Comparison of ENCODE assay signal across 31 cellular contexts in genomic region chr18:26516964-26517363, GRCh38. TPM values are rescaled to one million over a fixed set of nuclear protein-coding genes. Genes with fewer than 3 reads are reported as not detected.
A peak's percentile ranks its signal among the peaks of the same experiment; 100 is the strongest.
DNase-seq lines count a peak whose midpoint lies in the region; ATAC-seq, FAIRE-seq and TF ChIP-seq lines count a peak whose summit lies in the region.
"Had no signal": no experiment of that assay in that cellular context is flagged by ENCODE, and none has a peak within 500 bp of the region (broad histone marks: within the 10 kb centered on the region; RNA-seq: fewer than 3 reads in every experiment).

No MANE protein-coding gene starts in this region.

- H3K4me3 Mint-ChIP-seq in mesothelial cell of epicardium = no peak overlapping the region
- H3K4me3 Mint-ChIP-seq in naive thymus-derived CD4-positive, alpha-beta T cell = no peak overlapping the region
- H3K4me3 Mint-ChIP-seq in Caco-2 (ENCODE audit: unreplicated experiment) = no peak overlapping the region
- H3K4me3 Mint-ChIP-seq: activated CD4-positive, alpha-beta T cell treated with anti-CD3 and anti-CD28 coated beads, Interleukin-2, amount 10 ng/mL, durations not matched to agents 7 days and 5 days; activated naive CD8-positive, alpha-beta T cell treated with anti-CD3 and anti-CD28 coated beads, Interleukin-2, amount 50 U/mL, for 24 hours; activated T-cell treated with anti-CD3 and anti-CD28 coated beads, Interleukin-2, amount 50 U/mL, for 24 hours; brain; naive B cell had no signal

- H3K27me3 ChIP-seq in naive thymus-derived CD4-positive, alpha-beta T cell (ENCODE audit: control insufficient read depth in 2 of 2, insufficient read depth in 2 of 2, low read length in 2 of 2) = no peaks in the 10 kb centered on the region
- no peaks in the 10 kb centered on the region for H3K27me3 ChIP-seq in Caco-2 (replicated peaks; ENCODE audit: control insufficient read depth, insufficient read depth, low read length)
- H3K27me3 ChIP-seq: heart right ventricle, MG63, transverse colon had no signal

- intact Hi-C loops in naive thymus-derived CD4-positive, alpha-beta T cell (cut with micrococcal nuclease) = no loop called here
- intact Hi-C loops in Caco-2 (cut with micrococcal nuclease; ENCODE audit: unreplicated experiment) = no loop called here

- POLR2A ChIA-PET in naive thymus-derived CD4-positive, alpha-beta T cell (lab: Charles Lee) = no interaction called here
- POLR2A ChIA-PET in Caco-2 (lab: Charles Lee) = no interaction called here

- no peaks in the 10 kb centered on the region for H3K36me3 ChIP-seq in naive thymus-derived CD4-positive, alpha-beta T cell (ENCODE audit: control insufficient read depth in 2 of 3, insufficient read depth in 3 of 3, low read length in 3 of 3)
- H3K36me3 ChIP-seq in Caco-2 (ENCODE audit: control insufficient read depth, insufficient read depth, low read length) = no peaks in the 10 kb centered on the region
- H3K36me3 ChIP-seq: heart right ventricle, MG63, transverse colon, WERI-Rb-1 had no signal

- H3K4me1 Mint-ChIP-seq in mesothelial cell of epicardium = peaks cover 61% of the 10 kb centered on the region
- H3K4me1 Mint-ChIP-seq in naive thymus-derived CD4-positive, alpha-beta T cell = peaks cover 0 to 4% (median 0%) of the 10 kb centered on the region in 7 donors
- H3K4me1 Mint-ChIP-seq in Caco-2 (ENCODE audit: low read depth, unreplicated experiment) = no peaks in the 10 kb centered on the region
- H3K4me1 Mint-ChIP-seq: activated CD4-positive, alpha-beta T cell treated with anti-CD3 and anti-CD28 coated beads, Interleukin-2, amount 10 ng/mL, durations not matched to agents 7 days and 5 days; activated naive CD8-positive, alpha-beta T cell treated with anti-CD3 and anti-CD28 coated beads, Interleukin-2, amount 50 U/mL, for 24 hours; naive B cell had no signal

- H3K36me3 Mint-ChIP-seq in mesothelial cell of epicardium = no peaks in the 10 kb centered on the region
- no peaks in the 10 kb centered on the region for H3K36me3 Mint-ChIP-seq in naive thymus-derived CD4-positive, alpha-beta T cell
- H3K36me3 Mint-ChIP-seq in Caco-2 (ENCODE audit: insufficient read depth, unreplicated experiment) = no peaks in the 10 kb centered on the region
- H3K36me3 Mint-ChIP-seq: naive B cell had no signal

- H3K27ac Mint-ChIP-seq in mesothelial cell of epicardium = peak overlapping the region; percentile 49
- H3K27ac Mint-ChIP-seq in naive thymus-derived CD4-positive, alpha-beta T cell = no peak overlapping the region
- no peak overlapping the region for H3K27ac Mint-ChIP-seq in Caco-2 (ENCODE audit: unreplicated experiment)
- H3K27ac Mint-ChIP-seq: activated CD4-positive, alpha-beta T cell treated with anti-CD3 and anti-CD28 coated beads, Interleukin-2, amount 10 ng/mL, durations not matched to agents 7 days and 5 days; activated naive CD8-positive, alpha-beta T cell treated with anti-CD3 and anti-CD28 coated beads, Interleukin-2, amount 50 U/mL, for 24 hours; activated T-cell treated with anti-CD3 and anti-CD28 coated beads, Interleukin-2, amount 50 U/mL, for 24 hours had no signal

- no peaks in the 10 kb centered on the region for H3K9me3 ChIP-seq in naive thymus-derived CD4-positive, alpha-beta T cell (ENCODE audit: control insufficient read depth in 2 of 3, low read length in 3 of 3)
- no peaks in the 10 kb centered on the region for H3K9me3 ChIP-seq in Caco-2
- H3K9me3 ChIP-seq: heart right ventricle, MG63, transverse colon had no signal

- H3K4me3 ChIP-seq in fibroblast of pulmonary artery (replicated peaks; ENCODE audit: low read depth, low read length) = no peak overlapping the region
- H3K4me3 ChIP-seq in naive thymus-derived CD4-positive, alpha-beta T cell (ENCODE audit: low read length) = no peak overlapping the region
- no peak overlapping the region for H3K4me3 ChIP-seq in Caco-2 (ENCODE audit: low read depth, low read length)
- H3K4me3 ChIP-seq: heart right ventricle, MG63, skin epidermis, transverse colon had no signal

- BruUV-seq in Caco-2 (replicated peaks; lab: Mats Ljungman, UMichigan) = no TSS peak

- CTCF ChIA-PET in naive thymus-derived CD4-positive, alpha-beta T cell (lab: Charles Lee) = no interaction called here
- CTCF ChIA-PET in Caco-2 (lab: Charles Lee) = no interaction called here

- TF ChIP-seq CTCF in fibroblast of pulmonary artery (IDR thresholded peaks at IDR 0.05; ENCODE audit: low read length, missing control alignments) (peak; percentile 4), mesothelial cell of epicardium (IDR thresholded peaks at IDR 0.05; ENCODE audit: unreplicated experiment) (no peak), Caco-2 (IDR thresholded peaks at IDR 0.05; ENCODE audit: insufficient read depth in 1 of 2, low read depth in 1 of 2, low read length in 1 of 2, severe bottlenecking in 1 of 2, unreplicated experiment in 1 of 2) (no peak)

- H3K27me3 Mint-ChIP-seq in mesothelial cell of epicardium (ENCODE audit: low read depth) = no peaks in the 10 kb centered on the region
- H3K27me3 Mint-ChIP-seq in naive thymus-derived CD4-positive, alpha-beta T cell = peaks cover 0 to 5% (median 0%) of the 10 kb centered on the region in 5 donors
- no peaks in the 10 kb centered on the region for H3K27me3 Mint-ChIP-seq in Caco-2 (ENCODE audit: insufficient read depth, unreplicated experiment)
- H3K27me3 Mint-ChIP-seq: activated CD4-positive, alpha-beta T cell treated with anti-CD3 and anti-CD28 coated beads, Interleukin-2, amount 10 ng/mL, durations not matched to agents 7 days and 5 days; activated naive CD8-positive, alpha-beta T cell treated with anti-CD3 and anti-CD28 coated beads, Interleukin-2, amount 50 U/mL, for 24 hours; activated T-cell treated with anti-CD3 and anti-CD28 coated beads, Interleukin-2, amount 50 U/mL, for 24 hours; brain; naive B cell had no signal

- FAIRE-seq in GM18507 (lab: Jason Lieb, UNC) = peak; percentile 24
- FAIRE-seq: H54 had no signal

- no peak for DNase-seq in GM18507 (ENCODE audit: extremely low spot score, insufficient read length, low read depth)
- DNase-seq in OCI-M1 (lab: John Stamatoyannopoulos, UW) = peak; percentile 32
- DNase-seq in fibroblast of pulmonary artery (ENCODE audit: low read depth) = peak; percentile 17
- DNase-seq in mesothelial cell of epicardium (ENCODE audit: low spot score in 2 of 2, unreplicated experiment in 2 of 2) = no peak
- no peak for DNase-seq in naive thymus-derived CD4-positive, alpha-beta T cell
- DNase-seq in Caco-2 = no peak
- DNase-seq: ACHN; activated CD4-positive, alpha-beta T cell treated with anti-CD3 and anti-CD28 coated beads, Interleukin-2, amount 10 ng/mL, durations not matched to agents 7 days and 5 days; activated gamma-delta T cell treated with Interleukin-2 at 50 U/mL for 16 hours; activated naive CD8-positive, alpha-beta T cell treated with anti-CD3 and anti-CD28 coated beads, Interleukin-2, amount 50 U/mL, for 24 hours; activated T-cell treated with anti-CD3 and anti-CD28 coated beads, Interleukin-2, amount 50 U/mL, for 24 hours; effector CD4-positive, alpha-beta T cell; foreskin fibroblast; heart right ventricle; KBM-7; mesenchymal stem cell; MG63; naive B cell; NCI-H2081; NCI-H2227 treated with DMSO at 0.1 percent for 48 hours; occipital lobe; stimulated activated CD4-positive, alpha-beta T cell treated with anti-CD3 and anti-CD28 coated beads, Interleukin-2, amount 100 ng/mL, for 24 hours; T-helper 9 cell; transverse colon; WERI-Rb-1 had no signal

- H3K4me1 ChIP-seq in naive thymus-derived CD4-positive, alpha-beta T cell (ENCODE audit: control insufficient read depth in 2 of 2, insufficient read depth in 2 of 2, low read length in 2 of 2) = no peaks in the 10 kb centered on the region
- no peaks in the 10 kb centered on the region for H3K4me1 ChIP-seq in Caco-2
- H3K4me1 ChIP-seq: transverse colon had no signal

- H3K9me3 Mint-ChIP-seq in mesothelial cell of epicardium (no peaks in the 10 kb centered on the region), Caco-2 (ENCODE audit: unreplicated experiment) (no peaks in the 10 kb centered on the region)
- H3K9me3 Mint-ChIP-seq in naive thymus-derived CD4-positive, alpha-beta T cell = no peaks in the 10 kb centered on the region
- H3K9me3 Mint-ChIP-seq: activated CD4-positive, alpha-beta T cell treated with anti-CD3 and anti-CD28 coated beads, Interleukin-2, amount 10 ng/mL, durations not matched to agents 7 days and 5 days; activated naive CD8-positive, alpha-beta T cell treated with anti-CD3 and anti-CD28 coated beads, Interleukin-2, amount 50 U/mL, for 24 hours; activated T-cell treated with anti-CD3 and anti-CD28 coated beads, Interleukin-2, amount 50 U/mL, for 24 hours; naive B cell had no signal

- no peak for ATAC-seq in naive thymus-derived CD4-positive, alpha-beta T cell
- ATAC-seq in GM18502 (IDR thresholded peaks at IDR 0.05; ENCODE audit: poor library complexity, unreplicated experiment) (no peak), GM21447 (IDR thresholded peaks at IDR 0.05; ENCODE audit: unreplicated experiment) (no peak)
- ATAC-seq: activated naive CD8-positive, alpha-beta T cell treated with anti-CD3 and anti-CD28 coated beads, Interleukin-2, amount 50 U/mL, for 24 hours had no signal

- H3K27ac ChIP-seq in naive thymus-derived CD4-positive, alpha-beta T cell (ENCODE audit: low read depth, low read length) = no peak overlapping the region
- H3K27ac ChIP-seq: epithelial cell of prostate, heart right ventricle, skin epidermis, transverse colon, WERI-Rb-1 had no signal

RNA-seq across cellular contexts. Expression of gene KCTD1, which starts 31.4 kb away (rescaled TPM):
- total RNA-seq in mesothelial cell of epicardium (34.4 to 38.5 TPM (median 35.7 TPM) in 3 replicates), Caco-2 (2022) (5.7 and 6.8 TPM in 2 replicates)
- total RNA-seq in naive thymus-derived CD4-positive, alpha-beta T cell = 1 to 10 TPM; 2.1 to 4.5 (median 2.6) TPM
- under 1 TPM; 0.19 to 0.36 TPM for polyA plus RNA-seq in naive thymus-derived CD4-positive, alpha-beta T cell

Comparison
In these comparisons a context has a peak if more than half of its experiments do, and no peak if none do; other contexts are left out.
1. DNase-seq: peak in OCI-M1 (single experiment) and fibroblast of pulmonary artery (single experiment); none in GM18507 (single experiment), mesothelial cell of epicardium (0 of 2), naive thymus-derived CD4-positive, alpha-beta T cell (0 of 9) and Caco-2 (0 of 2).